25 cellular contexts compared by ENCODE assay signal in the genomic region with DNA sequence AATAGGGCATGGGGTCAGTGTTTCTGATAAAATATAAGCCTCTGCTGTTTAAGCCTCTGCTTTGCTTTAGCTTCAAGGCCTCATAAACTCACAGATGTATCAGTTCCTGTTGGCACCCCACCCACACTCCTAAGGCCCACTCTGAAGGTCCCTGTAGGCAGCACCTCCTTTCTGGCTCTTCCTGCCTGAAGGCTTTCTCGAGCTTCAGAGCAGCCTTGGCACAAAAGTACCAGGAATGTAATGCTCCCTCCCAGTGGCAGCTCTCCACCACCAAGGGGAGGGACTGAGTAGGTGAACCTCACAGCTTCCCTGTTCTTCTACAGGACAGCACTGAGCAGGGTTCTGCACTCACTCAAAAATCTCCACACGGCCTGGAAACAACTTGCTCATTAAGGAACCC.
DNase-seq lines count a peak whose midpoint lies in the region; ATAC-seq and TF ChIP-seq lines count a peak whose summit lies in the region.
"Had no signal": no experiment of that assay in that cellular context is flagged by ENCODE, and none has a peak within 500 bp of the region (broad histone marks: within the 10 kb centered on the region; RNA-seq: fewer than 3 reads in every experiment).

No MANE protein-coding gene starts in this region.

- H3K27me3 Mint-ChIP-seq in GM23338 (ENCODE audit: insufficient read depth, low read depth, poor library complexity), result peaks cover 5% of the 10 kb centered on the region

- H3K9me2 ChIP-seq in GM23338 (ENCODE audit: insufficient read depth), result peaks cover 6% of the 10 kb centered on the region; the same call in 1 of the 2 replicates

- no peaks in the 10 kb centered on the region for H4K20me1 ChIP-seq in GM23338 (replicated peaks; ENCODE audit: insufficient read depth)

- no peak overlapping the region for H3K4me3 Mint-ChIP-seq in GM23338
- H3K4me3 Mint-ChIP-seq: activated CD8-positive, alpha-beta T cell treated with anti-CD3 and anti-CD28 coated beads, Interleukin-2, amount 10 ng/mL, durations not matched to agents 7 days and 5 days; activated naive CD8-positive, alpha-beta T cell; CD4-positive, alpha-beta T cell; nephron progenitor cell had no signal

- H2AFZ ChIP-seq in GM23338, result 0 out of 2 replicates have a peak overlapping the region, but pooled peaks have one; percentile 32
- H2AFZ ChIP-seq: parathyroid adenoma had no signal

- H3K27ac Mint-ChIP-seq in GM23338, result no peak overlapping the region
- H3K27ac Mint-ChIP-seq: activated CD8-positive, alpha-beta T cell treated with anti-CD3 and anti-CD28 coated beads, Interleukin-2, amount 10 ng/mL, durations not matched to agents 7 days and 5 days; activated naive CD8-positive, alpha-beta T cell; activated T-helper 2 cell treated with anti-CD3 and anti-CD28 coated beads, Interferon-gamma antibody, Interleukin-2, Interleukin-4, amounts not matched to agents 10 μg/mL and 5 μg/mL and 100 μg/mL, durations not matched to agents 14 hours and 24 hours and 36 hours; CD4-positive, alpha-beta T cell; nephron progenitor cell had no signal

- H3K36me3 ChIP-seq in GM23338 (ENCODE audit: insufficient read depth) (no peaks in the 10 kb centered on the region), upper lobe of right lung (no peaks in the 10 kb centered on the region)

- DNase-seq in GM23338 (ENCODE audit: low spot score) (no peak), RPMI7951 (ENCODE audit: low read depth) (peak; percentile 19), islet precursor cell (peak; percentile 34), upper lobe of right lung (no peak), NCI-H2081 (lab: John Stamatoyannopoulos, UW) (no peak)
- DNase-seq: activated CD8-positive, alpha-beta T cell treated with anti-CD3 and anti-CD28 coated beads, Interleukin-2, amount 10 ng/mL, durations not matched to agents 7 days and 5 days; CD4-positive, alpha-beta T cell; dermis blood vessel endothelial cell; glutamatergic neuron; MV-4-11; NCI-H146; nephron progenitor cell; right cardiac atrium; stimulated activated CD4-positive, alpha-beta T cell treated with anti-CD3 and anti-CD28 coated beads, Interleukin-2, amount 100 ng/mL, for 48 hours; T-helper 2 cell; trophoblast cell had no signal

- H3K27me3 ChIP-seq in GM23338 (ENCODE audit: insufficient read depth), result no peaks in the 10 kb centered on the region
- H3K27me3 ChIP-seq in upper lobe of right lung, result no peaks in the 10 kb centered on the region

- TF ChIP-seq CTCF in GM23338 (conservative IDR thresholded peaks at IDR 0.05; ENCODE audit: low read depth in 2 of 2), result no peak
- TF ChIP-seq CTCF in upper lobe of right lung (IDR thresholded peaks at IDR 0.05), result no peak

- H3K4me3 ChIP-seq in GM23338 (no peak overlapping the region), upper lobe of right lung (no peak overlapping the region)
- H3K4me3 ChIP-seq: GM12878, SK-N-MC had no signal

- no peaks in the 10 kb centered on the region for H3K9me3 ChIP-seq in upper lobe of right lung

- no peaks in the 10 kb centered on the region for H3K4me1 Mint-ChIP-seq in GM23338
- H3K4me1 Mint-ChIP-seq: nephron progenitor cell had no signal

- intact Hi-C loops in upper lobe of right lung (cut with DNase I), result no loop called here

- H3K36me3 Mint-ChIP-seq in GM23338 (ENCODE audit: low read depth), result no peaks in the 10 kb centered on the region
- H3K36me3 Mint-ChIP-seq: activated naive CD8-positive, alpha-beta T cell had no signal

- H3K79me2 ChIP-seq in GM23338 (replicated peaks; ENCODE audit: insufficient read depth), result no peaks in the 10 kb centered on the region
- H3K79me2 ChIP-seq: parathyroid adenoma had no signal

- H3K27ac ChIP-seq in GM23338 (ENCODE audit: low read depth) (no peak overlapping the region), upper lobe of right lung (no peak overlapping the region)
- H3K27ac ChIP-seq: KMS-11, parathyroid adenoma, SK-N-MC had no signal

- H3K4me1 ChIP-seq in GM23338 (ENCODE audit: insufficient read depth) (no peaks in the 10 kb centered on the region), upper lobe of right lung (no peaks in the 10 kb centered on the region)
- H3K4me1 ChIP-seq: parathyroid adenoma had no signal

- H3K4me2 ChIP-seq in GM23338, result no peak overlapping the region
- H3K4me2 ChIP-seq: KMS-11 had no signal

- no peaks in the 10 kb centered on the region for H3F3A ChIP-seq in GM23338 (replicated peaks; ENCODE audit: low read depth)

- no peaks in the 10 kb centered on the region; the same call in 2 of the 3 replicates for H3K9me3 Mint-ChIP-seq in GM23338
- H3K9me3 Mint-ChIP-seq: activated T-helper 2 cell treated with anti-CD3 and anti-CD28 coated beads, Interferon-gamma antibody, Interleukin-2, Interleukin-4, amounts not matched to agents 10 μg/mL and 5 μg/mL and 100 μg/mL, durations not matched to agents 14 hours and 24 hours and 36 hours; CD4-positive, alpha-beta T cell; nephron progenitor cell had no signal

- ATAC-seq in GM23338 (peak; percentile 54; the same call in 2 of the 3 replicates), upper lobe of right lung (peak; percentile 58), GM18502 (IDR thresholded peaks at IDR 0.05; ENCODE audit: poor library complexity, unreplicated experiment) (no peak), GM19467 (IDR thresholded peaks at IDR 0.05; ENCODE audit: unreplicated experiment) (no peak)
- ATAC-seq: activated CD8-positive, alpha-beta T cell treated with anti-CD3 and anti-CD28 coated beads, Interleukin-2, amount 10 ng/mL, durations not matched to agents 7 days and 5 days; GM12878; HCT116; right cardiac atrium had no signal

TF ChIP-seq in GM23338, 12 proteins besides CTCF, POLR2A, EP300 and RAD21 (continues in another document):
- TF ChIP-seq ZNF114 (CRISPR knock-in tag; IDR thresholded peaks at IDR 0.05) (no peak), EZH2phosphoT487 (IDR thresholded peaks at IDR 0.05; ENCODE audit: unreplicated experiment) (no peak), ETS1 (IDR thresholded peaks at IDR 0.05) (no peak), NANOG (IDR thresholded peaks at IDR 0.05; ENCODE audit: borderline replicate concordance) (no peak), CREB1 (CRISPR knock-in tag; IDR thresholded peaks at IDR 0.05; ENCODE audit: low read depth) (no peak), STAT1 (IDR thresholded peaks at IDR 0.05; ENCODE audit: unreplicated experiment) (no peak), EZH2 (IDR thresholded peaks at IDR 0.05; ENCODE audit: low read depth, unreplicated experiment) (no peak), JUNB (IDR thresholded peaks at IDR 0.05; ENCODE audit: unreplicated experiment) (no peak), ZNF331 (CRISPR knock-in tag; IDR thresholded peaks at IDR 0.05; ENCODE audit: low read depth) (no peak)
- TF ChIP-seq, protein P1, sequence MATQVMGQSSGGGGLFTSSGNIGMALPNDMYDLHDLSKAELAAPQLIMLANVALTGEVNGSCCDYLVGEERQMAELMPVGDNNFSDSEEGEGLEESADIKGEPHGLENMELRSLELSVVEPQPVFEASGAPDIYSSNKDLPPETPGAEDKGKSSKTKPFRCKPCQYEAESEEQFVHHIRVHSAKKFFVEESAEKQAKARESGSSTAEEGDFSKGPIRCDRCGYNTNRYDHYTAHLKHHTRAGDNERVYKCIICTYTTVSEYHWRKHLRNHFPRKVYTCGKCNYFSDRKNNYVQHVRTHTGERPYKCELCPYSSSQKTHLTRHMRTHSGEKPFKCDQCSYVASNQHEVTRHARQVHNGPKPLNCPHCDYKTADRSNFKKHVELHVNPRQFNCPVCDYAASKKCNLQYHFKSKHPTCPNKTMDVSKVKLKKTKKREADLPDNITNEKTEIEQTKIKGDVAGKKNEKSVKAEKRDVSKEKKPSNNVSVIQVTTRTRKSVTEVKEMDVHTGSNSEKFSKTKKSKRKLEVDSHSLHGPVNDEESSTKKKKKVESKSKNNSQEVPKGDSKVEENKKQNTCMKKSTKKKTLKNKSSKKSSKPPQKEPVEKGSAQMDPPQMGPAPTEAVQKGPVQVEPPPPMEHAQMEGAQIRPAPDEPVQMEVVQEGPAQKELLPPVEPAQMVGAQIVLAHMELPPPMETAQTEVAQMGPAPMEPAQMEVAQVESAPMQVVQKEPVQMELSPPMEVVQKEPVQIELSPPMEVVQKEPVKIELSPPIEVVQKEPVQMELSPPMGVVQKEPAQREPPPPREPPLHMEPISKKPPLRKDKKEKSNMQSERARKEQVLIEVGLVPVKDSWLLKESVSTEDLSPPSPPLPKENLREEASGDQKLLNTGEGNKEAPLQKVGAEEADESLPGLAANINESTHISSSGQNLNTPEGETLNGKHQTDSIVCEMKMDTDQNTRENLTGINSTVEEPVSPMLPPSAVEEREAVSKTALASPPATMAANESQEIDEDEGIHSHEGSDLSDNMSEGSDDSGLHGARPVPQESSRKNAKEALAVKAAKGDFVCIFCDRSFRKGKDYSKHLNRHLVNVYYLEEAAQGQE (IDR thresholded peaks at IDR 0.05; ENCODE audit: unreplicated experiment), result no peak

Comparison
In these comparisons a context has a peak if more than half of its experiments do, and no peak if none do; other contexts are left out.
1. ATAC-seq: peak in GM23338 (single experiment) and upper lobe of right lung (single experiment); none in GM18502 (single experiment) and GM19467 (single experiment).
2. DNase-seq: peak in RPMI7951 (single experiment) and islet precursor cell (single experiment); none in GM23338 (single experiment), upper lobe of right lung (single experiment) and NCI-H2081 (0 of 2).